Comparison of ENCODE assay signal across 14 cellular contexts in the genomic region with DNA sequence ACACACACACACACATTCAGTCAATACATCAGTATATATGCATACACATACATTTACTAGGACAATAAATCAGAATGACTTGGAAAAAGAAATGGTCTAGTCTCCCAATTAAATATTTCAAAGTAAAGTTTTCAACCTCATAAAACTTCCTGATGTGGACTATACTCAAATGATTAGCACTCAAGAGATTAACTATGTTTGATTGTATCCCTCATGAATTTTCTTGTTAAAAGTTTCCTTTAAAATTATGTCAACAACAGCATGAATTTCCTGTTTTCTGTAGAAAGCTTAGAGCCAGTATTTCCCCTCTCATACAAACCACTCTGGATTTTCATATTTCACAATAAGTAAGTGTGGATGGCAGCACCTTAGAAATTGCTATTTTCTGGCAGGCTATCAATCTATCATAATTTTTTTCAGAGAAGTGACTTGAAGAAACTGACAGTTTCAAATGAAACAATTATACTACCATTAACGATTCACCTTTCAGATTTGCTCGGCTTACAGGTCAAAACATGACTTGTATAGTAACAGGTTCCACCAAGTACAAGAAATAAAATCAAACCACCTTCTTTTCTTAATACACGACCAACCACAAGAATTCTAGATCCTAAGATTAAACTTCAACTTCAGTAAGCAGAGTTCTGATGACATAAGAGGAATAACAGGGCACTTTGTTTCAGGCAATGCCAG. TPM values are rescaled to one million over a fixed set of nuclear protein-coding genes. Genes with fewer than 3 reads are reported as not detected.
DNase-seq lines count a peak whose midpoint lies in the region; ATAC-seq and TF ChIP-seq lines count a peak whose summit lies in the region.
"Had no signal": no experiment of that assay in that cellular context is flagged by ENCODE, and none has a peak within 500 bp of the region (broad histone marks: within the 10 kb centered on the region; RNA-seq: fewer than 3 reads in every experiment).

No MANE protein-coding gene starts in this region.

- intact Hi-C loops in activated CD4-positive, alpha-beta memory T cell treated with anti-CD3 and anti-CD28 coated beads for 36 hours (cut with micrococcal nuclease), result loop anchor here (2.0 kb wide), 1 partner anchor 20 kb away; no protein-coding TSS in a partner anchor
- intact Hi-C loops in body of pancreas (cut with DNase I), result no loop called here

- WGBS in body of pancreas, 2 donors, result 33 to 51% methylated on average over 3 of the region's 3 CpGs

- no peaks in the 10 kb centered on the region for H3K9me3 ChIP-seq in body of pancreas
- H3K9me3 ChIP-seq: HAP-1 had no signal

- POLR2A ChIA-PET in activated CD4-positive, alpha-beta T cell treated with anti-CD3 and anti-CD28 coated beads, Interleukin-2, amount 10 ng/mL, durations not matched to agents 7 days and 5 days (lab: Charles Lee), result no interaction called here
- POLR2A ChIA-PET in activated CD4-positive, alpha-beta memory T cell treated with anti-CD3 and anti-CD28 coated beads for 36 hours (lab: Charles Lee), result interaction anchor here (1.1 kb wide), 1 partner anchor 20 kb away, joined by 3 read pairs; no protein-coding TSS in a partner anchor

- H3K27ac Mint-ChIP-seq in activated CD4-positive, alpha-beta T cell treated with anti-CD3 and anti-CD28 coated beads, Interleukin-2, amount 10 ng/mL, durations not matched to agents 7 days and 5 days, result peak overlapping the region; percentile 68
- H3K27ac Mint-ChIP-seq in activated CD4-positive, alpha-beta memory T cell treated with anti-CD3 and anti-CD28 coated beads for 36 hours, result peak overlapping the region; percentile 75
- H3K27ac Mint-ChIP-seq in stimulated activated effector memory CD8-positive, alpha-beta T cell treated with anti-CD3 and anti-CD28 coated beads, Interleukin-12 subunit alpha, Interleukin-12 subunit beta, amount 100 ng/mL, for 72 hours, result peak overlapping the region; percentile 74

- no peak overlapping the region for H3K4me3 ChIP-seq in body of pancreas
- H3K4me3 ChIP-seq: HAP-1 had no signal

- TF ChIP-seq CTCF in body of pancreas (IDR thresholded peaks at IDR 0.05), result no peak

- H3K27me3 Mint-ChIP-seq in activated CD4-positive, alpha-beta T cell treated with anti-CD3 and anti-CD28 coated beads, Interleukin-2, amount 10 ng/mL, durations not matched to agents 7 days and 5 days, result no peaks in the 10 kb centered on the region
- no peaks in the 10 kb centered on the region for H3K27me3 Mint-ChIP-seq in activated CD4-positive, alpha-beta memory T cell treated with anti-CD3 and anti-CD28 coated beads for 36 hours

- no peak for DNase-seq in activated CD4-positive, alpha-beta T cell treated with anti-CD3 and anti-CD28 coated beads, Interleukin-2, amount 10 ng/mL, durations not matched to agents 7 days and 5 days
- no peak for DNase-seq in activated CD4-positive, alpha-beta T cell treated with anti-CD3 and anti-CD28 coated beads for 4 hours
- no peak for DNase-seq in activated CD4-positive, alpha-beta memory T cell treated with anti-CD3 and anti-CD28 coated beads for 36 hours
- DNase-seq in epithelial cell of prostate (ENCODE audit: low read depth, low spot score) (no peak), body of pancreas (no peak)
- no peak for DNase-seq in stimulated activated effector memory CD8-positive, alpha-beta T cell treated with anti-CD3 and anti-CD28 coated beads, Interleukin-12 subunit alpha, Interleukin-12 subunit beta, amount 100 ng/mL, for 72 hours (ENCODE audit: low spot score in 2 of 2)
- DNase-seq: activated CD4-positive, alpha-beta T cell treated with anti-CD3 and anti-CD28 coated beads, Interleukin-2, amount 50 U/mL, for 1 hour; DND-41; NCI-H1417 treated with DMSO at 0.1 percent for 48 hours; trophoblast cell had no signal

- no peaks in the 10 kb centered on the region for H3K27me3 ChIP-seq in body of pancreas

- ATAC-seq in stimulated activated effector memory CD8-positive, alpha-beta T cell treated with anti-CD3 and anti-CD28 coated beads, Interleukin-12 subunit alpha, Interleukin-12 subunit beta, amount 100 ng/mL, for 72 hours, result peak; percentile 32
- ATAC-seq in GM21515 (IDR thresholded peaks at IDR 0.05; ENCODE audit: unreplicated experiment), result no peak
- no peak for ATAC-seq in GM18870 (IDR thresholded peaks at IDR 0.05; ENCODE audit: unreplicated experiment)
- no peak for ATAC-seq in body of pancreas
- ATAC-seq: sciatic nerve had no signal

- peaks cover 67% of the 10 kb centered on the region for H3K36me3 Mint-ChIP-seq in activated CD4-positive, alpha-beta T cell treated with anti-CD3 and anti-CD28 coated beads, Interleukin-2, amount 10 ng/mL, durations not matched to agents 7 days and 5 days (ENCODE audit: low read depth)
- peaks cover 34% of the 10 kb centered on the region for H3K36me3 Mint-ChIP-seq in activated CD4-positive, alpha-beta memory T cell treated with anti-CD3 and anti-CD28 coated beads for 36 hours
- H3K36me3 Mint-ChIP-seq in stimulated activated effector memory CD8-positive, alpha-beta T cell treated with anti-CD3 and anti-CD28 coated beads, Interleukin-12 subunit alpha, Interleukin-12 subunit beta, amount 100 ng/mL, for 72 hours, result peaks cover 97% of the 10 kb centered on the region

- H3K4me1 Mint-ChIP-seq in activated CD4-positive, alpha-beta T cell treated with anti-CD3 and anti-CD28 coated beads, Interleukin-2, amount 10 ng/mL, durations not matched to agents 7 days and 5 days, result peaks cover 56% of the 10 kb centered on the region
- H3K4me1 Mint-ChIP-seq in activated CD4-positive, alpha-beta memory T cell treated with anti-CD3 and anti-CD28 coated beads for 36 hours (ENCODE audit: low read depth), result peaks cover 44% of the 10 kb centered on the region
- peaks cover 22% of the 10 kb centered on the region for H3K4me1 Mint-ChIP-seq in stimulated activated effector memory CD8-positive, alpha-beta T cell treated with anti-CD3 and anti-CD28 coated beads, Interleukin-12 subunit alpha, Interleukin-12 subunit beta, amount 100 ng/mL, for 72 hours

- H3K4me3 Mint-ChIP-seq in activated CD4-positive, alpha-beta T cell treated with anti-CD3 and anti-CD28 coated beads, Interleukin-2, amount 10 ng/mL, durations not matched to agents 7 days and 5 days, result no peak overlapping the region
- H3K4me3 Mint-ChIP-seq in activated CD4-positive, alpha-beta memory T cell treated with anti-CD3 and anti-CD28 coated beads for 36 hours, result peak overlapping the region; percentile 13
- no peak overlapping the region for H3K4me3 Mint-ChIP-seq in stimulated activated effector memory CD8-positive, alpha-beta T cell treated with anti-CD3 and anti-CD28 coated beads, Interleukin-12 subunit alpha, Interleukin-12 subunit beta, amount 100 ng/mL, for 72 hours

- H3K27ac ChIP-seq in epithelial cell of prostate (peak overlapping the region; percentile 25), body of pancreas (peak overlapping the region in 2 of 4 donors; percentile 33 to 59)

- no peaks in the 10 kb centered on the region for H3K9me3 Mint-ChIP-seq in activated CD4-positive, alpha-beta T cell treated with anti-CD3 and anti-CD28 coated beads, Interleukin-2, amount 10 ng/mL, durations not matched to agents 7 days and 5 days
- no peaks in the 10 kb centered on the region for H3K9me3 Mint-ChIP-seq in activated CD4-positive, alpha-beta memory T cell treated with anti-CD3 and anti-CD28 coated beads for 36 hours
- H3K9me3 Mint-ChIP-seq in stimulated activated effector memory CD8-positive, alpha-beta T cell treated with anti-CD3 and anti-CD28 coated beads, Interleukin-12 subunit alpha, Interleukin-12 subunit beta, amount 100 ng/mL, for 72 hours, result no peaks in the 10 kb centered on the region

- CTCF ChIA-PET in activated CD4-positive, alpha-beta T cell treated with anti-CD3 and anti-CD28 coated beads, Interleukin-2, amount 10 ng/mL, durations not matched to agents 7 days and 5 days (lab: Charles Lee), result interaction anchor here (0.8 kb wide), 1 partner anchor 20 kb away, joined by 3 read pairs; no protein-coding TSS in a partner anchor
- CTCF ChIA-PET in activated CD4-positive, alpha-beta memory T cell treated with anti-CD3 and anti-CD28 coated beads for 36 hours (lab: Charles Lee), result interaction anchor here (0.8 to 2.3 kb wide), 2 partner anchors 19 to 45 kb away, joined by 3 to 9 read pairs; no protein-coding TSS in a partner anchor

- H3K36me3 ChIP-seq in body of pancreas (replicated peaks in 1 of 2; ENCODE audit: insufficient read depth in 1 of 2, low read depth in 2 of 2), result peaks cover 0 to 7% of the 10 kb centered on the region in 2 donors

- TF ChIP-seq POLR2A in body of pancreas (IDR thresholded peaks at IDR 0.05), result no peak

- peaks cover 39% of the 10 kb centered on the region for H3K4me1 ChIP-seq in body of pancreas

RNA-seq across cellular contexts. Expression of a gene that starts 20.9 kb away (rescaled TPM):
- 100 to 1,000 TPM in 1 of 2 experiments, 10 to 100 TPM in 1; 99.4 to 103 TPM for total RNA-seq in activated CD4-positive, alpha-beta T cell treated with anti-CD3 and anti-CD28 coated beads, Interleukin-2, amount 10 ng/mL, durations not matched to agents 7 days and 5 days
- 10 to 100 TPM; 60.7 to 65.8 TPM for total RNA-seq in activated CD4-positive, alpha-beta memory T cell treated with anti-CD3 and anti-CD28 coated beads for 36 hours
- total RNA-seq in body of pancreas, result 10 to 100 TPM; 16.6 to 17.8 TPM
